Comparison of ENCODE assay signal across 22 cellular contexts in genomic region chr4:116668190-116668589, GRCh38.
DNase-seq lines count a peak whose midpoint lies in the region; TF ChIP-seq lines count a peak whose summit lies in the region.
"Had no signal": no experiment of that assay in that cellular context is flagged by ENCODE, and none has a peak within 500 bp of the region (broad histone marks: within the 10 kb centered on the region; RNA-seq: fewer than 3 reads in every experiment).

No MANE protein-coding gene starts in this region.

- H3K27ac Mint-ChIP-seq in endodermal cell (no peak overlapping the region), type B pancreatic cell (no peak overlapping the region), CD14-positive monocyte (no peak overlapping the region)
- H3K27ac Mint-ChIP-seq: CD4-positive, CD25-positive, alpha-beta regulatory T cell; IgD-negative memory B cell; naive thymus-derived CD4-positive, alpha-beta T cell had no signal

- peak; percentile 75 for TF ChIP-seq CTCF in endodermal cell (conservative IDR thresholded peaks at IDR 0.05)
- peak; percentile 25 for TF ChIP-seq CTCF in type B pancreatic cell (conservative IDR thresholded peaks at IDR 0.05)
- TF ChIP-seq CTCF in CD14-positive monocyte (IDR thresholded peaks at IDR 0.05), result no peak

- H3K4me1 ChIP-seq in endodermal cell (ENCODE audit: control insufficient read depth, insufficient read depth, low read length), result no peaks in the 10 kb centered on the region
- H3K4me1 ChIP-seq: gastrocnemius medialis, lower lobe of right lung had no signal

- H3K4me1 Mint-ChIP-seq in endodermal cell (peaks cover 7% of the 10 kb centered on the region), type B pancreatic cell (ENCODE audit: unreplicated experiment) (no peaks in the 10 kb centered on the region), CD14-positive monocyte (no peaks in the 10 kb centered on the region)
- H3K4me1 Mint-ChIP-seq: CD4-positive, CD25-positive, alpha-beta regulatory T cell; IgD-negative memory B cell; naive thymus-derived CD4-positive, alpha-beta T cell had no signal

- no peaks in the 10 kb centered on the region for H3K27me3 ChIP-seq in endodermal cell (ENCODE audit: control insufficient read depth, insufficient read depth, low read length, poor library complexity, severe bottlenecking)
- H3K27me3 ChIP-seq: gastrocnemius medialis had no signal

- DNase-seq in DMS53 (lab: John Stamatoyannopoulos, UW), result peak; percentile 7
- no peak for DNase-seq in DMS53 treated with DMSO at 0.1 percent for 48 hours (lab: John Stamatoyannopoulos, UW; ENCODE audit: unreplicated experiment)
- DNase-seq in NCI-H69 (lab: John Stamatoyannopoulos, UW), result peak; percentile 13
- peak; percentile 57 for DNase-seq in endodermal cell
- no peak for DNase-seq in type B pancreatic cell (ENCODE audit: extremely low spot score, unreplicated experiment)
- no peak for DNase-seq in CD14-positive monocyte (ENCODE audit: low spot score)
- DNase-seq in dermis blood vessel endothelial cell, result no peak
- no peak for DNase-seq in NCI-H226
- DNase-seq: activated CD4-positive, CD25-positive, alpha-beta regulatory T cell; activated effector memory CD4-positive, alpha-beta T cell treated with Interleukin-2 at 50 U/mL for 16 hours; CD4-positive, CD25-positive, alpha-beta regulatory T cell; gastrocnemius medialis; lower lobe of right lung; naive thymus-derived CD4-positive, alpha-beta T cell; NCI-H1092 treated with DMSO at 0.1 percent for 48 hours; NCI-H2107; NCI-H82; posterior cingulate gyrus; stimulated activated naive CD4-positive, alpha-beta T cell; T-helper 1 cell had no signal

- no peaks in the 10 kb centered on the region for H3K36me3 ChIP-seq in endodermal cell (ENCODE audit: control insufficient read depth, insufficient read depth, low read length)
- H3K36me3 ChIP-seq: gastrocnemius medialis, lower lobe of right lung had no signal

- H3K9me3 ChIP-seq in endodermal cell (ENCODE audit: control insufficient read depth, low read length), result peaks cover 8% of the 10 kb centered on the region
- H3K9me3 ChIP-seq: gastrocnemius medialis, lower lobe of right lung had no signal

- no peaks in the 10 kb centered on the region for H3K27me3 Mint-ChIP-seq in endodermal cell (ENCODE audit: insufficient read depth)
- no peaks in the 10 kb centered on the region for H3K27me3 Mint-ChIP-seq in type B pancreatic cell
- no peaks in the 10 kb centered on the region for H3K27me3 Mint-ChIP-seq in CD14-positive monocyte (ENCODE audit: low read depth in 3 of 3)
- H3K27me3 Mint-ChIP-seq: CD4-positive, CD25-positive, alpha-beta regulatory T cell; IgD-negative memory B cell; naive thymus-derived CD4-positive, alpha-beta T cell had no signal

- intact Hi-C loops in CD14-positive monocyte (cut with micrococcal nuclease), result no loop called here

- H3K36me3 Mint-ChIP-seq in endodermal cell (ENCODE audit: low read depth) (peaks cover 2% of the 10 kb centered on the region), type B pancreatic cell (no peaks in the 10 kb centered on the region), CD14-positive monocyte (no peaks in the 10 kb centered on the region)
- H3K36me3 Mint-ChIP-seq: CD4-positive, CD25-positive, alpha-beta regulatory T cell; naive thymus-derived CD4-positive, alpha-beta T cell had no signal

- H3K4me3 ChIP-seq in endodermal cell (ENCODE audit: low read length), result no peak overlapping the region
- H3K4me3 ChIP-seq: gastrocnemius medialis, lower lobe of right lung had no signal

- H3K9ac ChIP-seq in endodermal cell (ENCODE audit: extremely low read depth, low read length, poor library complexity, severe bottlenecking), result no peak overlapping the region

- H3K9me3 Mint-ChIP-seq in endodermal cell (peaks cover 6% of the 10 kb centered on the region), type B pancreatic cell (no peaks in the 10 kb centered on the region), CD14-positive monocyte (peaks cover 0 to 6% (median 2%) of the 10 kb centered on the region in 7 donors)

- H3K4me3 Mint-ChIP-seq in endodermal cell (no peak overlapping the region), type B pancreatic cell (no peak overlapping the region), CD14-positive monocyte (no peak overlapping the region)
- H3K4me3 Mint-ChIP-seq: IgD-negative memory B cell; naive thymus-derived CD4-positive, alpha-beta T cell had no signal

- no peak overlapping the region for H3K27ac ChIP-seq in endodermal cell (ENCODE audit: low read depth, low read length)
- H3K27ac ChIP-seq: gastrocnemius medialis, lower lobe of right lung, RWPE1 had no signal

- 48 to 70% methylated on average over 2 of the region's 2 CpGs for WGBS in endodermal cell (ENCODE audit: insufficient coverage in 1 of 2, insufficient read length in 1 of 2), 2 experiments

Comparison
In these comparisons a context has a peak if more than half of its experiments do, and no peak if none do; other contexts are left out.
1. DNase-seq: peak in DMS53 (single experiment), NCI-H69 (single experiment) and endodermal cell (single experiment); none in DMS53 treated with DMSO at 0.1 percent for 48 hours (single experiment), type B pancreatic cell (single experiment), CD14-positive monocyte (single experiment), dermis blood vessel endothelial cell (single experiment) and NCI-H226 (single experiment).